In the genomic region with DNA sequence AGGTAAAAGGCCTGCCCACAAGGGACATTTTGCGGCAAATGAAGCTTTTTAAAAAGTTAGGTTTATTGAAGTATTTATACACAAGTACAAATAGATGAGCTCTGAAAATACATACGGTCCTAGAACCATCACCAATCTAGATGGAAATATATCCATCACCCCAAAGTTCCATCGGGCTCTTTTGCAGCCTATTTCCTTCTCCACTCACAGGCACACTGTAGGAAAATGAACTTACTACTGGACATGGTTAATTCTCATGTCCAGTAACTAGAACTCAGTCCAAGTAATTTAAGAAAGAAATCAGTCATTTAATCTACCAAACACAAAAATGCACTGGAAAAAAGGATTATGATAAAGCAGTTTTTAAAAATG, we compare ENCODE assay signal across 1 cellular context.
TF ChIP-seq lines count a peak whose summit lies in the region.

No MANE protein-coding gene starts in this region.

TF ChIP-seq in GM23338, 12 proteins besides CTCF, POLR2A, EP300 and RAD21 (continued from another document):
- TF ChIP-seq ZNF462 (CRISPR knock-in tag; IDR thresholded peaks at IDR 0.05), result no peak
- no peak; the same call in 1 of the 2 replicates for TF ChIP-seq POLR2AphosphoS5 (IDR thresholded peaks at IDR 0.05; ENCODE audit: low read depth)
